10 cellular contexts compared by ENCODE assay signal in the genomic region with DNA sequence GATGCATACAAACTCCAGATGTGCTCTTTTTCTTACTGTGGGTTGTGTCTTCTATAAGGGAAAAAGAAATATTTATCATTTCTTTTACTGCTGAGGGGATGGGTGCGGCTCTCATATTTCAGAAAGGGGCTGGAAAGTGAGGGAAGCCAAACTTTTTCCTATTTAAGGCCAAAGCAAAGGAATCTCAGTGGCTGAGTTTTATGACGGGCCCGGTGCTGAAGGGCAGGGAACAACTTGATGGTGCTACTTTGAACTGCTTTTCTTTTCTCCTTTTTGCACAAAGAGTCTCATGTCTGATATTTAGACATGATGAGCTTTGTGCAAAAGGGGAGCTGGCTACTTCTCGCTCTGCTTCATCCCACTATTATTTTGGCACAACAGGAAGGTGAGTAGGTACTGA. TPM values are rescaled to one million over a fixed set of nuclear protein-coding genes. Genes with fewer than 3 reads are reported as not detected.
DNase-seq lines count a peak whose midpoint lies in the region; ATAC-seq and TF ChIP-seq lines count a peak whose summit lies in the region.
"Had no signal": no experiment of that assay in that cellular context is flagged by ENCODE, and none has a peak within 500 bp of the region (broad histone marks: within the 10 kb centered on the region; RNA-seq: fewer than 3 reads in every experiment).

TSS of gene COL3A1 (plus strand) at position 190 of the 400 bp plus-strand sequence. CDS start at position 307, 117 bp downstream.

- no peaks in the 10 kb centered on the region for H3K9me2 ChIP-seq in Karpas-422 (replicated peaks; ENCODE audit: insufficient read depth, low read length)

- no peak within 1 kb of the TSS for H2AFZ ChIP-seq in Karpas-422 (ENCODE audit: low read length)

- intact Hi-C loops in left ventricle myocardium superior (cut with micrococcal nuclease) = loop anchor here (10.0 kb wide), 2 partner anchors 189 to 449 kb away; no protein-coding TSS in a partner anchor
- intact Hi-C loops in sciatic nerve (cut with DNase I) = no loop called here

- H3K4me1 ChIP-seq in Karpas-422 (ENCODE audit: low read length) = no peaks in the 10 kb centered on the region

- TF ChIP-seq POLR2A in erythroblast (IDR thresholded peaks at IDR 0.05; ENCODE audit: low read length) = no peak

- no peaks in the 10 kb centered on the region for H3K27me3 ChIP-seq in Karpas-422 (ENCODE audit: low read length)

- H3K4me2 ChIP-seq in Karpas-422 (ENCODE audit: low read depth, low read length, poor library complexity, severe bottlenecking) = no peak within 1 kb of the TSS

- TF ChIP-seq CTCF in astrocyte of the cerebellum (IDR thresholded peaks at IDR 0.05; ENCODE audit: low read depth, low read length, missing control alignments) = no peak

- DNase-seq in DMS114 treated with DMSO at 0.1 percent for 48 hours (lab: John Stamatoyannopoulos, UW; ENCODE audit: unreplicated experiment) = peak; percentile 83
- DNase-seq in astrocyte of the cerebellum (ENCODE audit: low read depth) = no peak
- peak; percentile 51 for DNase-seq in left ventricle myocardium superior
- peak; percentile 60 for DNase-seq in sciatic nerve (ENCODE audit: low spot score)
- no peak for DNase-seq in T1000 (lab: John Stamatoyannopoulos, UW)
- no peak for DNase-seq in erythroblast (lab: John Stamatoyannopoulos, UW)
- no peak for DNase-seq in Karpas-422
- DNase-seq in DMS53 (lab: John Stamatoyannopoulos, UW) = no peak
- DNase-seq: activated T-cell treated with anti-CD3 and anti-CD28 coated beads, Interleukin-2, amount 50 U/mL, for 72 hours had no signal

- no peaks in the 10 kb centered on the region for H3K36me3 ChIP-seq in Karpas-422 (ENCODE audit: insufficient read depth, low read length)

- in situ Hi-C loops in astrocyte of the cerebellum (cut with HindIII; ENCODE audit: low sequenced_read_pairs) = no loop called here

- H3K9me3 ChIP-seq in Karpas-422 (ENCODE audit: low read length) = no peaks in the 10 kb centered on the region

- no peaks in the 10 kb centered on the region for H3K79me2 ChIP-seq in Karpas-422 (ENCODE audit: low read length)

- H3K9ac ChIP-seq in Karpas-422 (ENCODE audit: low read length) = no peak within 1 kb of the TSS

- peak; percentile 37 for ATAC-seq in left ventricle myocardium superior
- peak; percentile 28 for ATAC-seq in sciatic nerve
- ATAC-seq: activated T-cell treated with anti-CD3 and anti-CD28 coated beads, Interleukin-2, amount 50 U/mL, for 72 hours had no signal

- H3K4me3 ChIP-seq in astrocyte of the cerebellum (ENCODE audit: low read depth, low read length) = peak within 1 kb of the TSS; percentile 25
- H3K4me3 ChIP-seq in Karpas-422 (ENCODE audit: low read length) = no peak within 1 kb of the TSS

- H3K27ac ChIP-seq in Karpas-422 (ENCODE audit: low read length) = no peak within 1 kb of the TSS

- no peaks in the 10 kb centered on the region for H4K20me1 ChIP-seq in Karpas-422 (ENCODE audit: insufficient read depth, low read depth, low read length)

RNA-seq across cellular contexts. Expression of gene COL3A1, which starts in this region (rescaled TPM):
- total RNA-seq in left ventricle myocardium superior (51.8 TPM), sciatic nerve (191 TPM)
- total RNA-seq in Karpas-422 (2014; rRNA removed; shearing (Covaris generic); ENCODE audit: low replicate concordance) = not detected in 2 replicates
- total RNA-seq: HT1080 had no signal

Comparison
In these comparisons a context has a peak if more than half of its experiments do, and no peak if none do; other contexts are left out.
1. RNA of gene COL3A1 (total RNA-seq): 191 TPM in sciatic nerve (single experiment) and 51.8 TPM in left ventricle myocardium superior (single experiment); not detected in Karpas-422; every median in the first group is over 10 times any median in the second.
2. DNase-seq: peak in DMS114 treated with DMSO at 0.1 percent for 48 hours (single experiment), left ventricle myocardium superior (single experiment) and sciatic nerve (single experiment); none in astrocyte of the cerebellum (single experiment), T1000 (single experiment), erythroblast (0 of 2), Karpas-422 (single experiment) and DMS53 (single experiment).